Comparison of ENCODE assay signal across 9 cellular contexts in genomic region chr10:68586622-68587325, GRCh38.
"Had no signal": no experiment of that assay in that cellular context is flagged by ENCODE, and none has a peak within 500 bp of the region (broad histone marks: within the 10 kb centered on the region; RNA-seq: fewer than 3 reads in every experiment).

No MANE protein-coding gene starts in this region.

- H3K36me3 ChIP-seq: ovary had no signal

- H3K27me3 ChIP-seq: dorsolateral prefrontal cortex, ovary had no signal

- H3K27ac ChIP-seq: dorsolateral prefrontal cortex, ovary had no signal

- H3K4me3 ChIP-seq: dorsolateral prefrontal cortex, ovary had no signal

- H3K9me3 ChIP-seq: ovary had no signal

- DNase-seq: activated CD4-positive, alpha-beta T cell treated with anti-CD3 and anti-CD28 coated beads, Interleukin-2, amount 50 U/mL, for 4 hours; activated naive CD4-positive, alpha-beta T cell treated with anti-CD3 and anti-CD28 coated beads for 36 hours; activated T-cell treated with anti-CD3 and anti-CD28 coated beads for 4 hours; dorsolateral prefrontal cortex; endodermal cell; erythroblast; glutamatergic neuron; ovary; stimulated activated CD4-positive, alpha-beta T cell treated with anti-CD3 and anti-CD28 coated beads, Interleukin-1b, Interleukin-23, amount 100 ng/mL, for 48 hours had no signal
